ENCODE assay signal across 37 cellular contexts in genomic region chr7:111433426-111433825, GRCh38.
"Had no signal": no experiment of that assay in that cellular context is flagged by ENCODE, and none has a peak within 500 bp of the region (broad histone marks: within the 10 kb centered on the region; RNA-seq: fewer than 3 reads in every experiment).

No MANE protein-coding gene starts in this region.

- DNase-seq: activated effector memory CD4-positive, alpha-beta T cell treated with anti-CD3 and anti-CD28 coated beads, Interleukin-2, amount 50 U/mL, for 16 hours; activated effector memory CD4-positive, alpha-beta T cell treated with Interleukin-2 at 50 U/mL for 16 hours; activated gamma-delta T cell; activated gamma-delta T cell treated with Interleukin-2 at 50 U/mL for 16 hours; activated naive CD4-positive, alpha-beta T cell; activated naive CD4-positive, alpha-beta T cell treated with anti-CD3 and anti-CD28 coated beads for 36 hours; activated naive CD4-positive, alpha-beta T cell treated with anti-CD3 and anti-CD28 coated beads, Interleukin-2, amount 10 ng/mL, durations not matched to agents 7 days and 5 days; activated naive CD4-positive, alpha-beta T cell treated with anti-CD3 and anti-CD28 coated beads, Interleukin-2, amount 50 U/mL, for 16 hours; activated naive CD4-positive, alpha-beta T cell treated with Interleukin-2 at 50 U/mL for 16 hours; activated naive CD8-positive, alpha-beta T cell treated with anti-CD3 and anti-CD28 coated beads for 36 hours; activated naive CD8-positive, alpha-beta T cell treated with anti-CD3 and anti-CD28 coated beads, Interleukin-2, amount 10 ng/mL, durations not matched to agents 7 days and 5 days; activated naive CD8-positive, alpha-beta T cell treated with anti-CD3 and anti-CD28 coated beads, Interleukin-2, amount 50 U/mL, for 24 hours; activated T-cell treated with anti-CD3 and anti-CD28 coated beads, Interleukin-2, amount 50 U/mL, for 24 hours; activated T-cell treated with anti-CD3 and anti-CD28 coated beads, Interleukin-2, amount 50 U/mL, for 48 hours; activated T-cell treated with anti-CD3 and anti-CD28 coated beads, Interleukin-2, amount 50 U/mL, for 72 hours; adrenal gland; amniotic stem cell; amygdala; anterior cingulate cortex; aorta; body of pancreas; brain microvascular endothelial cell; caudate nucleus; central memory CD4-positive, alpha-beta T cell; cerebellar nuclear complex had no signal

- H3K4me3 Mint-ChIP-seq: activated naive CD4-positive, alpha-beta T cell treated with anti-CD3 and anti-CD28 coated beads for 36 hours; activated naive CD4-positive, alpha-beta T cell treated with anti-CD3 and anti-CD28 coated beads, Interleukin-2, amount 10 ng/mL, durations not matched to agents 7 days and 5 days; activated naive CD4-positive, alpha-beta T cell treated with anti-CD3 and anti-CD28 coated beads, Interleukin-2, amount 50 U/mL, for 24 hours; activated naive CD8-positive, alpha-beta T cell; activated naive CD8-positive, alpha-beta T cell treated with anti-CD3 and anti-CD28 coated beads for 36 hours; activated naive CD8-positive, alpha-beta T cell treated with anti-CD3 and anti-CD28 coated beads, Interleukin-2, amount 10 ng/mL, durations not matched to agents 7 days and 5 days; activated naive CD8-positive, alpha-beta T cell treated with anti-CD3 and anti-CD28 coated beads, Interleukin-2, amount 50 U/mL, for 24 hours; activated T-cell treated with anti-CD3 and anti-CD28 coated beads, Interleukin-2, amount 50 U/mL, for 24 hours; activated T-cell treated with anti-CD3 and anti-CD28 coated beads, Interleukin-2, amount 50 U/mL, for 72 hours; activated T-helper 1 cell treated with anti-CD3 and anti-CD28 coated beads, Interleukin-12 subunit alpha, Interleukin-12 subunit beta, Interleukin-2, Interleukin-4 antibody, amounts not matched to agents 30 ng/mL and 10 ng/mL and 1 ng/mL, durations not matched to agents 14 hours and 24 hours and 36 hours; activated T-helper 17 cell treated with anti-CD3 and anti-CD28 coated beads, Interleukin-2, amount 50 U/mL, for 72 hours; brain; central memory CD8-positive, alpha-beta T cell had no signal

- H3K4me1 ChIP-seq: adrenal gland, ascending aorta, breast epithelium had no signal

- ATAC-seq: activated naive CD4-positive, alpha-beta T cell treated with anti-CD3 and anti-CD28 coated beads, Interleukin-2, amount 50 U/mL, for 72 hours; activated naive CD8-positive, alpha-beta T cell treated with anti-CD3 and anti-CD28 coated beads, Interleukin-2, amount 50 U/mL, for 24 hours; activated T-cell treated with anti-CD3 and anti-CD28 coated beads, Interleukin-2, amount 50 U/mL, for 72 hours; activated T-helper 17 cell treated with anti-CD3 and anti-CD28 coated beads, Interleukin-2, amount 50 U/mL, for 72 hours; body of pancreas had no signal

- FAIRE-seq: astrocyte, bronchial epithelial cell had no signal

- H3K4me3 ChIP-seq: adrenal gland, ascending aorta, body of pancreas, breast epithelium, cardiac muscle cell had no signal

- H3K9me3 ChIP-seq: adrenal gland, ascending aorta, body of pancreas had no signal

- H3K27ac ChIP-seq: adrenal gland, ascending aorta, body of pancreas, brain microvascular endothelial cell, breast epithelium, cardiac muscle cell had no signal

- H3K36me3 Mint-ChIP-seq: activated naive CD4-positive, alpha-beta T cell treated with anti-CD3 and anti-CD28 coated beads, Interleukin-2, amount 10 ng/mL, durations not matched to agents 7 days and 5 days had no signal

- H3K4me1 Mint-ChIP-seq: activated naive CD4-positive, alpha-beta T cell treated with anti-CD3 and anti-CD28 coated beads, Interleukin-2, amount 10 ng/mL, durations not matched to agents 7 days and 5 days; activated naive CD4-positive, alpha-beta T cell treated with anti-CD3 and anti-CD28 coated beads, Interleukin-2, amount 50 U/mL, for 24 hours; activated naive CD8-positive, alpha-beta T cell treated with anti-CD3 and anti-CD28 coated beads for 36 hours; activated naive CD8-positive, alpha-beta T cell treated with anti-CD3 and anti-CD28 coated beads, Interleukin-2, amount 10 ng/mL, durations not matched to agents 7 days and 5 days; central memory CD8-positive, alpha-beta T cell had no signal

- H3K27me3 Mint-ChIP-seq: activated naive CD4-positive, alpha-beta T cell treated with anti-CD3 and anti-CD28 coated beads, Interleukin-2, amount 10 ng/mL, durations not matched to agents 7 days and 5 days; activated naive CD4-positive, alpha-beta T cell treated with anti-CD3 and anti-CD28 coated beads, Interleukin-2, amount 50 U/mL, for 24 hours; activated naive CD8-positive, alpha-beta T cell; activated naive CD8-positive, alpha-beta T cell treated with anti-CD3 and anti-CD28 coated beads for 36 hours; activated naive CD8-positive, alpha-beta T cell treated with anti-CD3 and anti-CD28 coated beads, Interleukin-2, amount 10 ng/mL, durations not matched to agents 7 days and 5 days; activated naive CD8-positive, alpha-beta T cell treated with anti-CD3 and anti-CD28 coated beads, Interleukin-2, amount 50 U/mL, for 24 hours; activated T-cell treated with anti-CD3 and anti-CD28 coated beads, Interleukin-2, amount 50 U/mL, for 24 hours; activated T-helper 17 cell treated with anti-CD3 and anti-CD28 coated beads, Interleukin-2, amount 50 U/mL, for 72 hours; brain; central memory CD8-positive, alpha-beta T cell had no signal

- H3K27me3 ChIP-seq: adrenal gland, ascending aorta, body of pancreas, brain microvascular endothelial cell, breast epithelium, cardiac muscle cell had no signal

- H3K36me3 ChIP-seq: adrenal gland, ascending aorta, brain microvascular endothelial cell, breast epithelium, cardiac muscle cell had no signal
